Comparison of ENCODE assay signal across 8 cellular contexts in the genomic region with DNA sequence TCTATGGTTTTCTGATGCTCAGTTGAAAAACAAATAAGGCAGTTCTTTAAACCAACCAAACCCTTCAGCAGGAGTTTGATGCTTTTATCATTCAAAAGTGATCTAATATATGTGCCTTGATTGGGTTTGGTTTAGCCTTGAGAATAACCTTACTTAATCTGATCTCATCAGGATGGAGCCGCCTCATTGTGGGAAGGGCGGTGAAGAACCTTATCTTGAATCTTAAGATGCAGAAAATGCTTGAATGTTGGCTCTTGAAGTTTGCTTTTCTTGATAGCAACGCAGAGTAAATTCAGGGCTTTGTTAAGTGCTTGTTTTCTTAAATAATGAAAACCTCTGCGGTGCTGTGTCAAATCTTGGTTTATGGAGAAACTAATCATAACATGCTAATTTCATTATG.
DNase-seq lines count a peak whose midpoint lies in the region; FAIRE-seq and TF ChIP-seq lines count a peak whose summit lies in the region.

No MANE protein-coding gene starts in this region.

- H3K4me3 ChIP-seq in GM12875 (ENCODE audit: low read depth, low read length) (peak overlapping the region; percentile 85), SJSA1 (peak overlapping the region; percentile 85), skeletal muscle cell (ENCODE audit: low read depth, low read length) (peak overlapping the region; percentile 96)

- peaks cover 54% of the 10 kb centered on the region for H3K36me3 ChIP-seq in SJSA1

- no peaks in the 10 kb centered on the region for H3K9me3 ChIP-seq in SJSA1 (replicated peaks)

- TF ChIP-seq CTCF in GM12875 (IDR thresholded peaks at IDR 0.05; ENCODE audit: borderline replicate concordance, insufficient read depth, low read depth, low read length), result no peak

- no peaks in the 10 kb centered on the region for H3K27me3 ChIP-seq in SJSA1 (replicated peaks)

- no peak for FAIRE-seq in frontal cortex (lab: Jason Lieb, UNC)

- DNase-seq in SJSA1 (ENCODE audit: low read depth in 1 of 2, low spot score in 2 of 2) (peak in 1 of 2 experiments; percentile 29), erythroblast (lab: John Stamatoyannopoulos, UW) (peak; percentile 52 to 70), skeletal muscle cell (ENCODE audit: low read depth) (no peak), NCI-H1105 (lab: John Stamatoyannopoulos, UW) (no peak), DMS153 treated with DMSO at 0.1 percent for 48 hours (lab: John Stamatoyannopoulos, UW; ENCODE audit: unreplicated experiment) (no peak), frontal cortex (ENCODE audit: low spot score in 2 of 2) (no peak)
- DNase-seq in activated CD8-positive, alpha-beta memory T cell treated with anti-CD3 and anti-CD28 coated beads, Interleukin-2, amount 50 U/mL, for 48 hours, result no peak

- peaks cover 31% of the 10 kb centered on the region for H3K4me1 ChIP-seq in SJSA1 (replicated peaks)

- H3K27ac ChIP-seq in SJSA1, result peak overlapping the region; percentile 100

- no peak for TF ChIP-seq POLR2A in erythroblast (IDR thresholded peaks at IDR 0.05; ENCODE audit: low read length)

Comparison
In these comparisons a context has a peak if more than half of its experiments do, and no peak if none do; other contexts are left out.
1. DNase-seq: peak in erythroblast (2 of 2); none in skeletal muscle cell (single experiment), NCI-H1105 (single experiment), activated CD8-positive, alpha-beta memory T cell treated with anti-CD3 and anti-CD28 coated beads, Interleukin-2, amount 50 U/mL, for 48 hours (single experiment), DMS153 treated with DMSO at 0.1 percent for 48 hours (single experiment) and frontal cortex (0 of 2).
2. Peak in every context shown above with its lines, with median percentiles within 50 percentile points of each other: H3K4me3 ChIP-seq.